In genomic region chr3:48664313-48664644, GRCh38 we compare ENCODE assay signal across 9 cellular contexts. TPM values are rescaled to one million over a fixed set of nuclear protein-coding genes. Genes with fewer than 3 reads are reported as not detected.
DNase-seq lines count a peak whose midpoint lies in the region; ATAC-seq and TF ChIP-seq lines count a peak whose summit lies in the region.
"Had no signal": no experiment of that assay in that cellular context is flagged by ENCODE, and none has a peak within 500 bp of the region (broad histone marks: within the 10 kb centered on the region; RNA-seq: fewer than 3 reads in every experiment).

No MANE protein-coding gene starts in this region.

- H3K9me3 Mint-ChIP-seq in activated T-cell treated with anti-CD3 and anti-CD28 coated beads, Interleukin-2, amount 50 U/mL, for 72 hours = no peaks in the 10 kb centered on the region
- no peaks in the 10 kb centered on the region for H3K9me3 Mint-ChIP-seq in activated CD4-positive, alpha-beta memory T cell treated with anti-CD3 and anti-CD28 coated beads, Interleukin-2, amount 10 ng/mL, durations not matched to agents 7 days and 5 days

- peaks cover 31% of the 10 kb centered on the region for H3K27me3 Mint-ChIP-seq in activated T-cell treated with anti-CD3 and anti-CD28 coated beads, Interleukin-2, amount 50 U/mL, for 72 hours (ENCODE audit: low read depth)
- H3K27me3 Mint-ChIP-seq in activated CD4-positive, alpha-beta memory T cell treated with anti-CD3 and anti-CD28 coated beads, Interleukin-2, amount 10 ng/mL, durations not matched to agents 7 days and 5 days = peaks cover 4% of the 10 kb centered on the region

- POLR2A ChIA-PET in activated CD4-positive, alpha-beta memory T cell treated with anti-CD3 and anti-CD28 coated beads, Interleukin-2, amount 10 ng/mL, durations not matched to agents 7 days and 5 days (lab: Charles Lee) = interaction anchor here (0.7 to 2.3 kb wide), 5 partner anchors 10 to 430 kb away, joined by 3 to 7 read pairs (median 4); partner anchors contain the start of gene QRICH1

- TF ChIP-seq POLR2A in stomach (IDR thresholded peaks at IDR 0.05) = no peak

- H3K4me3 Mint-ChIP-seq in activated T-cell treated with anti-CD3 and anti-CD28 coated beads, Interleukin-2, amount 50 U/mL, for 72 hours = peak overlapping the region; percentile 98 to 99
- H3K4me3 Mint-ChIP-seq in activated CD4-positive, alpha-beta memory T cell treated with anti-CD3 and anti-CD28 coated beads, Interleukin-2, amount 10 ng/mL, durations not matched to agents 7 days and 5 days = peak overlapping the region; percentile 81

- WGBS in hepatocyte (ENCODE audit: low lambda C conversion rate, missing lambda C conversion rate) = 58% methylated on average over 11 of the region's 11 CpGs
- 52 to 84% (median 56%) methylated on average over 8 to 11 of the region's 11 CpGs for WGBS in stomach, 5 donors

- no peak for TF ChIP-seq EP300 in stomach (IDR thresholded peaks at IDR 0.05)

- intact Hi-C loops in stomach (cut with DNase I; ENCODE audit: low total_unique reads) = no loop called here

- ATAC-seq in activated T-cell treated with anti-CD3 and anti-CD28 coated beads, Interleukin-2, amount 50 U/mL, for 72 hours (replicated peaks in 1 of 2) = no peak
- no peak for ATAC-seq in HG02610 (IDR thresholded peaks at IDR 0.05; ENCODE audit: unreplicated experiment)

- H2AFZ ChIP-seq in hepatocyte = no peak overlapping the region

- peak overlapping the region; percentile 64 for H3K27ac ChIP-seq in hepatocyte
- peak overlapping the region; percentile 39 to 88 (median 82) for H3K27ac ChIP-seq in stomach

- H3K9me3 ChIP-seq in hepatocyte (ENCODE audit: low read depth) = no peaks in the 10 kb centered on the region
- no peaks in the 10 kb centered on the region for H3K9me3 ChIP-seq in stomach

- TF ChIP-seq CTCF in hepatocyte (IDR thresholded peaks at IDR 0.05; ENCODE audit: poor library complexity) (no peak), stomach (IDR thresholded peaks at IDR 0.05) (peak in 1 of 7 experiments; percentile 31), GM13977 (IDR thresholded peaks at IDR 0.05; ENCODE audit: extremely low read depth, insufficient read depth, missing control alignments) (no peak)

- no peak for DNase-seq in activated T-cell treated with anti-CD3 and anti-CD28 coated beads, Interleukin-2, amount 50 U/mL, for 72 hours
- DNase-seq in activated T-cell treated with anti-CD3 and anti-CD28 coated beads for 4 hours (no peak), hepatocyte (ENCODE audit: low spot score) (no peak), stomach (no peak), GM13977 (ENCODE audit: low spot score) (no peak), COLO668 (lab: John Stamatoyannopoulos, UW; ENCODE audit: unreplicated experiment) (no peak)
- DNase-seq in activated CD4-positive, alpha-beta memory T cell treated with anti-CD3 and anti-CD28 coated beads, Interleukin-2, amount 10 ng/mL, durations not matched to agents 7 days and 5 days = no peak

- in situ Hi-C loops in GM13977 (cut with MboI; ENCODE audit: low pct_unique_long_range_greater_than_20kb, low sequenced_read_pairs, unreplicated experiment) = no loop called here

- H3K36me3 ChIP-seq in hepatocyte (replicated peaks; ENCODE audit: insufficient read depth, low read depth) (no peaks in the 10 kb centered on the region), stomach (no peaks in the 10 kb centered on the region)

- H3K36me3 Mint-ChIP-seq in activated T-cell treated with anti-CD3 and anti-CD28 coated beads, Interleukin-2, amount 50 U/mL, for 72 hours (ENCODE audit: insufficient read depth in 2 of 2) = peaks cover 2 to 8% of the 10 kb centered on the region in 2 donors
- H3K36me3 Mint-ChIP-seq in activated CD4-positive, alpha-beta memory T cell treated with anti-CD3 and anti-CD28 coated beads, Interleukin-2, amount 10 ng/mL, durations not matched to agents 7 days and 5 days (ENCODE audit: low read depth) = peaks cover 8% of the 10 kb centered on the region

- H3K9me2 ChIP-seq in hepatocyte (replicated peaks; ENCODE audit: insufficient read depth) = no peaks in the 10 kb centered on the region

- H3K27ac Mint-ChIP-seq in activated T-cell treated with anti-CD3 and anti-CD28 coated beads, Interleukin-2, amount 50 U/mL, for 72 hours = no peak overlapping the region
- no peak overlapping the region for H3K27ac Mint-ChIP-seq in activated CD4-positive, alpha-beta memory T cell treated with anti-CD3 and anti-CD28 coated beads, Interleukin-2, amount 10 ng/mL, durations not matched to agents 7 days and 5 days

- H4K20me1 ChIP-seq in hepatocyte (ENCODE audit: insufficient read depth, poor library complexity, severe bottlenecking) = no peaks in the 10 kb centered on the region

- H3K4me1 Mint-ChIP-seq in activated T-cell treated with anti-CD3 and anti-CD28 coated beads, Interleukin-2, amount 50 U/mL, for 72 hours (ENCODE audit: low read depth) = peaks cover 20% of the 10 kb centered on the region
- peaks cover 23% of the 10 kb centered on the region for H3K4me1 Mint-ChIP-seq in activated CD4-positive, alpha-beta memory T cell treated with anti-CD3 and anti-CD28 coated beads, Interleukin-2, amount 10 ng/mL, durations not matched to agents 7 days and 5 days

- H3K4me1 ChIP-seq in hepatocyte (ENCODE audit: insufficient read depth) (no peaks in the 10 kb centered on the region), stomach (peaks cover 19 to 34% (median 33%) of the 10 kb centered on the region in 4 donors)

- CTCF ChIA-PET in activated CD4-positive, alpha-beta memory T cell treated with anti-CD3 and anti-CD28 coated beads, Interleukin-2, amount 10 ng/mL, durations not matched to agents 7 days and 5 days (lab: Charles Lee) = interaction anchor here (0.9 to 3.5 kb wide), 9 partner anchors 9 to 430 kb away, joined by 3 to 19 read pairs (median 4); partner anchors contain the start of genes IP6K2, NCKIPSD, QRICH1 and SLC26A6

- H3K79me2 ChIP-seq in hepatocyte = no peaks in the 10 kb centered on the region

- H3K27me3 ChIP-seq in hepatocyte (no peaks in the 10 kb centered on the region), stomach (peaks cover 0 to 52% (median 38%) of the 10 kb centered on the region in 3 donors)

- H3K4me3 ChIP-seq in hepatocyte (no peak overlapping the region), stomach (peak overlapping the region in 3 of 4 donors; percentile 48 to 58 (median 53))

- H3K4me2 ChIP-seq in hepatocyte = peak overlapping the region; percentile 95

RNA-seq across cellular contexts. Expression of gene CELSR3, which starts 1.6 kb away (rescaled TPM):
- total RNA-seq in activated T-cell treated with anti-CD3 and anti-CD28 coated beads, Interleukin-2, amount 50 U/mL, for 72 hours = 10 to 100 TPM; 14.2 to 17.4 TPM
- total RNA-seq in activated CD4-positive, alpha-beta memory T cell treated with anti-CD3 and anti-CD28 coated beads, Interleukin-2, amount 10 ng/mL, durations not matched to agents 7 days and 5 days = 1 to 10 TPM; 7.2 to 8.0 TPM
- total RNA-seq in hepatocyte = 1.6 and 1.8 TPM in 2 replicates
- 1.9 TPM in 2 replicates for polyA plus RNA-seq in hepatocyte
- total RNA-seq in stomach = 1 to 10 TPM in 4 of 5 donors, not detected in 1; 1.5 to 2.3 (median 1.9) TPM
- under 1 TPM; 0.15 to 1.00 (median 0.53) TPM for polyA plus RNA-seq in stomach

RNA-seq across cellular contexts. Expression of gene NCKIPSD, which starts 21.4 kb away (rescaled TPM):
- total RNA-seq in activated T-cell treated with anti-CD3 and anti-CD28 coated beads, Interleukin-2, amount 50 U/mL, for 72 hours = 10 to 100 TPM; 27.7 to 27.8 TPM
- total RNA-seq in activated CD4-positive, alpha-beta memory T cell treated with anti-CD3 and anti-CD28 coated beads, Interleukin-2, amount 10 ng/mL, durations not matched to agents 7 days and 5 days = 10 to 100 TPM; 33.4 to 37.2 TPM
- total RNA-seq in hepatocyte (19.9 and 23.4 TPM in 2 replicates), stomach (10 to 100 TPM; 16.2 to 46.7 (median 32.6) TPM)
- polyA plus RNA-seq in hepatocyte (21.0 and 22.9 TPM in 2 replicates), stomach (1 to 10 TPM; 6.1 to 7.7 (median 6.1) TPM)

RNA-seq across cellular contexts. Expression of gene SLC26A6, which starts 29.0 kb away (rescaled TPM):
- total RNA-seq in activated T-cell treated with anti-CD3 and anti-CD28 coated beads, Interleukin-2, amount 50 U/mL, for 72 hours = 10 to 100 TPM; 34.7 to 42.2 TPM
- 10 to 100 TPM; 55.4 to 56.0 TPM for total RNA-seq in activated CD4-positive, alpha-beta memory T cell treated with anti-CD3 and anti-CD28 coated beads, Interleukin-2, amount 10 ng/mL, durations not matched to agents 7 days and 5 days
- total RNA-seq in hepatocyte (42.0 and 56.6 TPM in 2 replicates), stomach (100 to 1,000 TPM in 3 of 5 donors, 10 to 100 TPM in 2; 23.9 to 279 (median 137) TPM)
- polyA plus RNA-seq in hepatocyte (53.7 and 60.9 TPM in 2 replicates), stomach (10 to 100 TPM; 14.8 to 67.7 (median 31.4) TPM)

RNA-seq across cellular contexts. Expression of gene TMEM89, which starts 42.7 kb away (rescaled TPM):
- total RNA-seq in activated T-cell treated with anti-CD3 and anti-CD28 coated beads, Interleukin-2, amount 50 U/mL, for 72 hours = not detected
- total RNA-seq in activated CD4-positive, alpha-beta memory T cell treated with anti-CD3 and anti-CD28 coated beads, Interleukin-2, amount 10 ng/mL, durations not matched to agents 7 days and 5 days = not detected
- total RNA-seq in hepatocyte (not detected in 2 replicates), stomach (not detected)
- polyA plus RNA-seq in hepatocyte (not detected in 2 replicates), stomach (under 1 TPM in 1 of 3 donors, not detected in 2; 0.62 TPM)
- polyA plus RNA-seq: BJ had no signal

RNA-seq across cellular contexts. Expression of gene IP6K2, which starts 52.7 kb away (rescaled TPM):
- total RNA-seq in activated T-cell treated with anti-CD3 and anti-CD28 coated beads, Interleukin-2, amount 50 U/mL, for 72 hours = 10 to 100 TPM; 62.4 to 75.4 TPM
- 10 to 100 TPM; 52.7 to 57.8 TPM for total RNA-seq in activated CD4-positive, alpha-beta memory T cell treated with anti-CD3 and anti-CD28 coated beads, Interleukin-2, amount 10 ng/mL, durations not matched to agents 7 days and 5 days
- total RNA-seq in hepatocyte (99.3 and 112 TPM in 2 replicates), stomach (100 to 1,000 TPM; 102 to 234 (median 110) TPM)
- polyA plus RNA-seq in hepatocyte (155 and 169 TPM in 2 replicates), stomach (10 to 100 TPM; 44.1 to 87.5 (median 65.7) TPM)
